Comparison of ENCODE assay signal across 1 cellular context in the genomic region with DNA sequence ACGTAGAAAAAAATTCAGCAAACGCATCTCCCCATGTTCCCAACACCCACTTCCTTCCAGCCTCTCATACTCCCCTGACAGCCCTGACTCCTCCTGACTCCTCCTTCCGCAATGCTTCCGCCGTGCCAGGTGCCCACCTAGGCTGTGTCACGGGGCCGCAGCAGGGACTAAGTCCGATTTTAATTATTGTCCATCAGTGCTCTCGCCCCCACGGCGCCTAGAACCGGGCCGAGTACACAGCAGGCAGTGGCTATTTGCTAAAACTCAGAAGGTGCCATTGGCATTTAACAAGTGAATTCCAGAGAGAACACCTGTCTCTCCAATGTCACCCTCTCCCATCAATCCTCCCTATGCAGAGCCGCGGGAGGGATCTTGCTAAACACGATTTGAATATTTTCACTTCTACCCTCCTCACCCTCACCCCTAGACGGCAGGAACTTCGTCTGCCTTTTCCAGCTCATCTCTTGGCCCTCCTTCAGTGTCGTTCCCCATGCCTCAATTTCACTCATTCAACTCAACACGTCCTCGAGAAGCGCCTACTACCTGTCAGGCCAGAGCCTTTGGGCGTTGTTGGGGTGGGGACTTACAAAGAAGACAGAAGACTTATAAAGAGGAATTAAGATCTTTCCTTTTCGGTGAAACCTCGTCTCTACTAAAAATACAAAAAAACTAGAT.
TF ChIP-seq lines count a peak whose summit lies in the region.

No MANE protein-coding gene starts in this region.

TF ChIP-seq in GM12878, 131 proteins besides CTCF, POLR2A, EP300 and RAD21 (continued from another document):
- TF ChIP-seq MXI1 (IDR thresholded peaks at IDR 0.05; ENCODE audit: low read depth, low read length) (peak; percentile 5; the same call in 1 of the 2 replicates), SIX5 (IDR thresholded peaks at IDR 0.05; ENCODE audit: low read depth, low read length, severe bottlenecking) (no peak), FOS (IDR thresholded peaks at IDR 0.05; ENCODE audit: borderline replicate concordance, extremely low read depth, insufficient read length) (no peak), MTA2 (IDR thresholded peaks at IDR 0.05; ENCODE audit: low read depth) (peak; percentile 9; the same call in 1 of the 2 replicates), EZH2 (IDR thresholded peaks at IDR 0.05; ENCODE audit: borderline replicate concordance, control insufficient read depth, low read depth, low read length) (no peak), KAT2A (conservative IDR thresholded peaks at IDR 0.05; ENCODE audit: control insufficient read depth, low read depth, low read length) (no peak), POLR2AphosphoS5 (IDR thresholded peaks at IDR 0.05; ENCODE audit: low read length) (peak; percentile 29; the same call in 1 of the 2 replicates), HDGF (IDR thresholded peaks at IDR 0.05) (peak; percentile 4; the same call in 1 of the 2 replicates), ZSCAN29 (IDR thresholded peaks at IDR 0.05) (no peak), HCFC1 (IDR thresholded peaks at IDR 0.05; ENCODE audit: low read length) (no peak), BHLHE40 (IDR thresholded peaks at IDR 0.05; ENCODE audit: borderline replicate concordance in 1 of 2, low read depth in 2 of 2, low read length in 1 of 2) (peak in 1 of 2 experiments; percentile 17; a peak in 1 of 4 replicates), BMI1 (IDR thresholded peaks at IDR 0.05; ENCODE audit: borderline replicate concordance) (no peak), CHD2 (IDR thresholded peaks at IDR 0.05; ENCODE audit: borderline replicate concordance, low read depth, low read length) (no peak), RAD51 (IDR thresholded peaks at IDR 0.05) (peak; percentile 66; the same call in 1 of the 2 replicates), RFX5 (IDR thresholded peaks at IDR 0.05; ENCODE audit: low read depth, low read length) (no peak), GATAD2B (conservative IDR thresholded peaks at IDR 0.05; ENCODE audit: low read depth) (0 out of 2 replicates have a peak, but pooled peaks have one; percentile 38)
- TF ChIP-seq, protein P1, sequence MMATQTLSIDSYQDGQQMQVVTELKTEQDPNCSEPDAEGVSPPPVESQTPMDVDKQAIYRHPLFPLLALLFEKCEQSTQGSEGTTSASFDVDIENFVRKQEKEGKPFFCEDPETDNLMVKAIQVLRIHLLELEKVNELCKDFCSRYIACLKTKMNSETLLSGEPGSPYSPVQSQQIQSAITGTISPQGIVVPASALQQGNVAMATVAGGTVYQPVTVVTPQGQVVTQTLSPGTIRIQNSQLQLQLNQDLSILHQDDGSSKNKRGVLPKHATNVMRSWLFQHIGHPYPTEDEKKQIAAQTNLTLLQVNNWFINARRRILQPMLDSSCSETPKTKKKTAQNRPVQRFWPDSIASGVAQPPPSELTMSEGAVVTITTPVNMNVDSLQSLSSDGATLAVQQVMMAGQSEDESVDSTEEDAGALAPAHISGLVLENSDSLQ (IDR thresholded peaks at IDR 0.05) = peak; percentile 39; the same call in 1 of the 2 replicates
- TF ChIP-seq, protein P2, sequence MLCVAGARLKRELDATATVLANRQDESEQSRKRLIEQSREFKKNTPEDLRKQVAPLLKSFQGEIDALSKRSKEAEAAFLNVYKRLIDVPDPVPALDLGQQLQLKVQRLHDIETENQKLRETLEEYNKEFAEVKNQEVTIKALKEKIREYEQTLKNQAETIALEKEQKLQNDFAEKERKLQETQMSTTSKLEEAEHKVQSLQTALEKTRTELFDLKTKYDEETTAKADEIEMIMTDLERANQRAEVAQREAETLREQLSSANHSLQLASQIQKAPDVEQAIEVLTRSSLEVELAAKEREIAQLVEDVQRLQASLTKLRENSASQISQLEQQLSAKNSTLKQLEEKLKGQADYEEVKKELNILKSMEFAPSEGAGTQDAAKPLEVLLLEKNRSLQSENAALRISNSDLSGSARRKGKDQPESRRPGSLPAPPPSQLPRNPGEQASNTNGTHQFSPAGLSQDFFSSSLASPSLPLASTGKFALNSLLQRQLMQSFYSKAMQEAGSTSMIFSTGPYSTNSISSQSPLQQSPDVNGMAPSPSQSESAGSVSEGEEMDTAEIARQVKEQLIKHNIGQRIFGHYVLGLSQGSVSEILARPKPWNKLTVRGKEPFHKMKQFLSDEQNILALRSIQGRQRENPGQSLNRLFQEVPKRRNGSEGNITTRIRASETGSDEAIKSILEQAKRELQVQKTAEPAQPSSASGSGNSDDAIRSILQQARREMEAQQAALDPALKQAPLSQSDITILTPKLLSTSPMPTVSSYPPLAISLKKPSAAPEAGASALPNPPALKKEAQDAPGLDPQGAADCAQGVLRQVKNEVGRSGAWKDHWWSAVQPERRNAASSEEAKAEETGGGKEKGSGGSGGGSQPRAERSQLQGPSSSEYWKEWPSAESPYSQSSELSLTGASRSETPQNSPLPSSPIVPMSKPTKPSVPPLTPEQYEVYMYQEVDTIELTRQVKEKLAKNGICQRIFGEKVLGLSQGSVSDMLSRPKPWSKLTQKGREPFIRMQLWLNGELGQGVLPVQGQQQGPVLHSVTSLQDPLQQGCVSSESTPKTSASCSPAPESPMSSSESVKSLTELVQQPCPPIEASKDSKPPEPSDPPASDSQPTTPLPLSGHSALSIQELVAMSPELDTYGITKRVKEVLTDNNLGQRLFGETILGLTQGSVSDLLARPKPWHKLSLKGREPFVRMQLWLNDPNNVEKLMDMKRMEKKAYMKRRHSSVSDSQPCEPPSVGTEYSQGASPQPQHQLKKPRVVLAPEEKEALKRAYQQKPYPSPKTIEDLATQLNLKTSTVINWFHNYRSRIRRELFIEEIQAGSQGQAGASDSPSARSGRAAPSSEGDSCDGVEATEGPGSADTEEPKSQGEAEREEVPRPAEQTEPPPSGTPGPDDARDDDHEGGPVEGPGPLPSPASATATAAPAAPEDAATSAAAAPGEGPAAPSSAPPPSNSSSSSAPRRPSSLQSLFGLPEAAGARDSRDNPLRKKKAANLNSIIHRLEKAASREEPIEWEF (IDR thresholded peaks at IDR 0.05; ENCODE audit: insufficient replicate concordance, low read depth, low read length) = no peak
- TF ChIP-seq, protein P3, sequence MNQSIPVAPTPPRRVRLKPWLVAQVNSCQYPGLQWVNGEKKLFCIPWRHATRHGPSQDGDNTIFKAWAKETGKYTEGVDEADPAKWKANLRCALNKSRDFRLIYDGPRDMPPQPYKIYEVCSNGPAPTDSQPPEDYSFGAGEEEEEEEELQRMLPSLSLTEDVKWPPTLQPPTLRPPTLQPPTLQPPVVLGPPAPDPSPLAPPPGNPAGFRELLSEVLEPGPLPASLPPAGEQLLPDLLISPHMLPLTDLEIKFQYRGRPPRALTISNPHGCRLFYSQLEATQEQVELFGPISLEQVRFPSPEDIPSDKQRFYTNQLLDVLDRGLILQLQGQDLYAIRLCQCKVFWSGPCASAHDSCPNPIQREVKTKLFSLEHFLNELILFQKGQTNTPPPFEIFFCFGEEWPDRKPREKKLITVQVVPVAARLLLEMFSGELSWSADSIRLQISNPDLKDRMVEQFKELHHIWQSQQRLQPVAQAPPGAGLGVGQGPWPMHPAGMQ (IDR thresholded peaks at IDR 0.05; ENCODE audit: borderline replicate concordance) = no peak
